ENCODE assay signal across 2 cellular contexts in genomic region chr10:71228875-71229720, GRCh38.
TF ChIP-seq lines count a peak whose summit lies in the region.

No MANE protein-coding gene starts in this region.

TF ChIP-seq in liver, 16 proteins besides CTCF, POLR2A, EP300 and RAD21:
- no peak for TF ChIP-seq ATF3 (IDR thresholded peaks at IDR 0.05)
- peak; percentile 32 for TF ChIP-seq NR2F2 (IDR thresholded peaks at IDR 0.05)

TF ChIP-seq in HepG2, 621 proteins besides CTCF, POLR2A, EP300 and RAD21 (continued from another document):
- TF ChIP-seq ZNF607 (CRISPR knock-in tag; IDR thresholded peaks at IDR 0.05; ENCODE audit: borderline replicate concordance) (no peak), ZSCAN31 (CRISPR knock-in tag; IDR thresholded peaks at IDR 0.05; ENCODE audit: low read depth) (no peak), ZFYVE20 (CRISPR knock-in tag; IDR thresholded peaks at IDR 0.05; ENCODE audit: borderline replicate concordance, low read depth) (no peak), ZNF143 (CRISPR knock-in tag; IDR thresholded peaks at IDR 0.05) (no peak), ZUFSP (CRISPR knock-in tag; IDR thresholded peaks at IDR 0.05; ENCODE audit: borderline replicate concordance) (no peak), TARDBP (CRISPR knock-in tag; IDR thresholded peaks at IDR 0.05) (no peak), CREB1 (IDR thresholded peaks at IDR 0.05) (no peak), CREB1 (CRISPR knock-in tag; IDR thresholded peaks at IDR 0.05) (no peak), ZNF644 (CRISPR knock-in tag; IDR thresholded peaks at IDR 0.05; ENCODE audit: low read depth) (no peak), ZMAT3 (CRISPR knock-in tag; conservative IDR thresholded peaks at IDR 0.05) (no peak), ZBTB38 (CRISPR knock-in tag; IDR thresholded peaks at IDR 0.05) (no peak), ZNF230 (CRISPR knock-in tag; IDR thresholded peaks at IDR 0.05) (no peak), ZFAT (CRISPR knock-in tag; conservative IDR thresholded peaks at IDR 0.05) (no peak), HMGA1 (CRISPR knock-in tag; conservative IDR thresholded peaks at IDR 0.05) (no peak), ZNF792 (CRISPR knock-in tag; IDR thresholded peaks at IDR 0.05) (no peak), ZNF703 (CRISPR knock-in tag; IDR thresholded peaks at IDR 0.05; ENCODE audit: borderline replicate concordance) (no peak), AFF4 (CRISPR knock-in tag; IDR thresholded peaks at IDR 0.05) (no peak)
TF ChIP-seq in HepG2: peak in this region for 0.
